ENCODE assay signal across 8 cellular contexts in the genomic region with DNA sequence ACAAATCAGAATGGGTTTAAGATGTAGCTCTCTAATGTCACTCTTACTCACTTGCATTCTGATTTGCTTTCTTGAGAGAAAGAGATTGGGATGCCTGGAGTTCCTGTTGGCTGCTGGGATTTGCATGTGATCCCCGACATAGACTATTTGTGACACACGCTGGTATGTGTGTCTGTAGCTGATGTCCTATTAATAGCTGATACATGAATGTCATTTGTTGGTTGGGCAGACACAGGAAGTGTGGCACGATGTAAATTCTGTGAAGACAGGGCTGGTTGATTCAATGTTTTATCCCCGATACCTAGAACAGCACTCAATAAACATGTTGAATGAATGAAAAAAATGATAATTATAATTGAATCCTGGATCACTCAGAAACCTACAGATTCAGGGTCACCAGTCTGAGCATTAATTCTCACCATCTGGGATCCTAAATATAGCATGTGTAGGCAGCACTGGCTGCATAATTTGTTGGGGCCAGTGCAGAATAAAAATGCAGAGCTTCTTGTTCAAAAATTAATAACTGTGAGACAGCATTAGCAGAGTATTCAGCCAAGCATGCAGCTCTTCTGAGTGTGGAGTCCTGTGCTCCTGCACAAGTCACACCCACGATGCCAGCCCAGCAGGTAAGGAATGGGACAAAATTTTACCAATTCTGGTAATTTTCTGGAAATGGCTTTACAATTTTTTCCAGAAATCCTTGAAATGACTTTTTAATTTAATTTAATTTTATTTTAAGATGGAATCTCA. TPM values are rescaled to one million over a fixed set of nuclear protein-coding genes. Genes with fewer than 3 reads are reported as not detected.
DNase-seq lines count a peak whose midpoint lies in the region; ATAC-seq and TF ChIP-seq lines count a peak whose summit lies in the region.

No MANE protein-coding gene starts in this region.

- DNase-seq in immature natural killer cell: no peak
- no peak for DNase-seq in NCI-H1436 (lab: John Stamatoyannopoulos, UW)
- DNase-seq in GM13976 (ENCODE audit: low spot score): no peak
- DNase-seq in ureter (ENCODE audit: low spot score): no peak
- no peak for DNase-seq in CD1c-positive myeloid dendritic cell (ENCODE audit: extremely low spot score)

- no peak for TF ChIP-seq CTCF in GM13976 (IDR thresholded peaks at IDR 0.05; ENCODE audit: borderline replicate concordance, control extremely low read depth, extremely low read depth, insufficient read depth, missing control alignments)

- ATAC-seq in GM18499 (IDR thresholded peaks at IDR 0.05; ENCODE audit: insufficient read depth, unreplicated experiment) (peak; percentile 85), GM21447 (IDR thresholded peaks at IDR 0.05; ENCODE audit: unreplicated experiment) (peak; percentile 91), HG03439 (IDR thresholded peaks at IDR 0.05; ENCODE audit: unreplicated experiment) (peak; percentile 70)

- in situ Hi-C loops in GM13976 (cut with MboI; ENCODE audit: low sequenced_read_pairs, unreplicated experiment): no loop called here

- peaks cover 0 to 2% (median 0%) of the 10 kb centered on the region in 3 donors for H3K27me3 Mint-ChIP-seq in immature natural killer cell (ENCODE audit: low read depth in 3 of 3)

- peaks cover 40 to 42% of the 10 kb centered on the region in 2 donors for H3K4me1 Mint-ChIP-seq in immature natural killer cell

- peak overlapping the region in 3 of 5 donors; percentile 7 to 46 (median 22) for H3K4me3 Mint-ChIP-seq in immature natural killer cell

- H3K27ac Mint-ChIP-seq in immature natural killer cell: peak overlapping the region in 3 of 6 donors; percentile 45 to 67 (median 47)

- no peaks in the 10 kb centered on the region for H3K9me3 Mint-ChIP-seq in immature natural killer cell

- H3K36me3 Mint-ChIP-seq in immature natural killer cell: peaks cover 0 to 1% (median 0%) of the 10 kb centered on the region in 3 donors

RNA-seq across cellular contexts. Expression of a gene that starts 35.5 kb away (rescaled TPM):
- 10 to 100 TPM; 20.2 to 28.8 (median 25.9) TPM for polyA plus RNA-seq in immature natural killer cell
- total RNA-seq in ureter: 39.5 TPM
